In genomic region chr6:106253194-106253593, GRCh38 we compare ENCODE assay signal across 15 cellular contexts.
DNase-seq lines count a peak whose midpoint lies in the region; ATAC-seq and TF ChIP-seq lines count a peak whose summit lies in the region.
"Had no signal": no experiment of that assay in that cellular context is flagged by ENCODE, and none has a peak within 500 bp of the region (broad histone marks: within the 10 kb centered on the region; RNA-seq: fewer than 3 reads in every experiment).

No MANE protein-coding gene starts in this region.

- intact Hi-C loops in IMR-90 (cut with micrococcal nuclease): no loop called here
- intact Hi-C loops in mammary epithelial cell (cut with micrococcal nuclease): no loop called here

- H3K56ac ChIP-seq in IMR-90 (ENCODE audit: extremely low read depth, insufficient read depth, low read length): no peak overlapping the region

- no peaks in the 10 kb centered on the region for H3K9me3 ChIP-seq in IMR-90 (ENCODE audit: control insufficient read depth, insufficient read depth, low read length)
- H3K9me3 ChIP-seq in mammary epithelial cell (replicated peaks; ENCODE audit: insufficient read depth, low read length): no peaks in the 10 kb centered on the region

- WGBS in IMR-90 (ENCODE audit: extremely low coverage in 2 of 2, insufficient read length in 1 of 2), 2 experiments: no CpG with 5 or more reads among the region's 1 CpG
- WGBS in mammary epithelial cell (ENCODE audit: low coverage, missing lambda C conversion rate): 9% methylated on average over 1 of the region's 1 CpG

- H3K27ac ChIP-seq in IMR-90 (ENCODE audit: insufficient read depth, low read length) (no peak overlapping the region), mammary epithelial cell (ENCODE audit: insufficient read depth, low read depth, low read length) (peak overlapping the region; percentile 42)
- H3K27ac ChIP-seq: VCaP had no signal

- CTCF ChIA-PET in BJ (lab: Yijun Ruan, JAX): interaction anchor here (0.6 to 1.0 kb wide), 2 partner anchors 89 to 159 kb away, joined by 3 to 4 read pairs; no protein-coding TSS in a partner anchor
- CTCF ChIA-PET in IMR-90 (lab: Yijun Ruan, JAX): no interaction called here
- CTCF ChIA-PET in mammary epithelial cell (lab: Charles Lee; ENCODE audit: low non-redundant PET): no interaction called here

- no peak for TF ChIP-seq RAD21 in IMR-90 (IDR thresholded peaks at IDR 0.05; ENCODE audit: low read length)

- H3K27me3 ChIP-seq in BJ (ENCODE audit: control insufficient read depth, insufficient read depth, low read length): no peaks in the 10 kb centered on the region
- H3K27me3 ChIP-seq in IMR-90 (ENCODE audit: control insufficient read depth, insufficient read depth, low read length): no peaks in the 10 kb centered on the region
- no peaks in the 10 kb centered on the region for H3K27me3 ChIP-seq in mammary epithelial cell (ENCODE audit: insufficient read depth, low read length)

- no peak overlapping the region for H4K5ac ChIP-seq in IMR-90 (ENCODE audit: low read depth, low read length)

- no peak for TF ChIP-seq CTCF in BJ (IDR thresholded peaks at IDR 0.05; ENCODE audit: insufficient read depth, low read depth, low read length)
- no peak for TF ChIP-seq CTCF in IMR-90 (conservative IDR thresholded peaks at IDR 0.05; ENCODE audit: low read depth, low read length)
- TF ChIP-seq CTCF in mammary epithelial cell (conservative IDR thresholded peaks at IDR 0.05 in 1 of 2, IDR thresholded peaks at IDR 0.05 in 1 of 2; ENCODE audit: extremely low read depth in 1 of 2, insufficient read depth in 1 of 2, low read depth in 1 of 2, low read length in 2 of 2): no peak

- in situ Hi-C loops in IMR-90 (cut with MboI; ENCODE audit: low sequenced_read_pairs) (no loop called here), mammary epithelial cell (cut with MboI; ENCODE audit: low sequenced_read_pairs in 2 of 2) (no loop called here)

- no peak for TF ChIP-seq POLR2A in IMR-90 (IDR thresholded peaks at IDR 0.05; ENCODE audit: low read depth, low read length)

- H3K4me3 ChIP-seq in BJ (ENCODE audit: low read depth, low read length): no peak overlapping the region
- no peak overlapping the region for H3K4me3 ChIP-seq in IMR-90 (ENCODE audit: insufficient read depth, low read depth, low read length)
- no peak overlapping the region for H3K4me3 ChIP-seq in mammary epithelial cell (replicated peaks in 1 of 3; ENCODE audit: insufficient read depth in 1 of 3, low read depth in 2 of 3, low read length in 3 of 3)

- H4K91ac ChIP-seq in IMR-90 (ENCODE audit: insufficient read depth, low read depth, low read length): no peak overlapping the region

- H3K23ac ChIP-seq in IMR-90 (ENCODE audit: low read depth, low read length): peak overlapping the region; percentile 13; the same call in 1 of the 2 replicates

- H2BK120ac ChIP-seq in IMR-90 (ENCODE audit: low read depth, low read length): no peak overlapping the region

- peaks cover 51% of the 10 kb centered on the region for H3K79me2 ChIP-seq in mammary epithelial cell (ENCODE audit: insufficient read depth, low read length)

- POLR2A ChIA-PET in BJ (lab: Charles Lee) (no interaction called here), IMR-90 (lab: Charles Lee; ENCODE audit: unreplicated experiment) (no interaction called here)

- H3K4ac ChIP-seq in IMR-90 (ENCODE audit: low read depth, low read length): no peak overlapping the region

- no peak overlapping the region for H2BK20ac ChIP-seq in IMR-90 (ENCODE audit: low read depth, low read length)

- no peak overlapping the region for H4K8ac ChIP-seq in IMR-90 (ENCODE audit: low read depth in 2 of 2, low read length in 2 of 2)

- H3K36me3 ChIP-seq in BJ (ENCODE audit: control insufficient read depth, insufficient read depth, low read length) (no peaks in the 10 kb centered on the region), IMR-90 (ENCODE audit: control insufficient read depth, insufficient read depth, low read length) (0 out of 2 replicates have a peak, but pooled peaks cover 1% of the 10 kb centered on the region), mammary epithelial cell (ENCODE audit: insufficient read depth, low read length) (no peaks in the 10 kb centered on the region)

- H2BK15ac ChIP-seq in IMR-90 (ENCODE audit: low read depth, low read length): no peak overlapping the region

- ATAC-seq in IMR-90 (ENCODE audit: low read depth): no peak; the same call in 1 of the 2 replicates

- H2AFZ ChIP-seq in IMR-90 (replicated peaks; ENCODE audit: low read length, poor library complexity): no peak overlapping the region
- H2AFZ ChIP-seq in mammary epithelial cell (ENCODE audit: low read depth, low read length): no peak overlapping the region

- no TSS peak for BruUV-seq in IMR-90 (replicated peaks; lab: Mats Ljungman, UMichigan)
- no TSS peak for BruUV-seq in mammary epithelial cell (replicated peaks; lab: Mats Ljungman, UMichigan)

- peak overlapping the region; percentile 11; the same call in 1 of the 2 replicates for H3K14ac ChIP-seq in IMR-90 (replicated peaks; ENCODE audit: low read depth, low read length)

- no peak overlapping the region for H2BK5ac ChIP-seq in IMR-90 (ENCODE audit: low read depth, low read length, poor library complexity, severe bottlenecking)

- peaks cover 13% of the 10 kb centered on the region; the same call in 1 of the 2 replicates for H4K20me1 ChIP-seq in IMR-90 (ENCODE audit: insufficient read depth, low read length)
- H4K20me1 ChIP-seq in mammary epithelial cell (ENCODE audit: insufficient read depth, low read length): no peaks in the 10 kb centered on the region

- H3K4me2 ChIP-seq in IMR-90 (ENCODE audit: low read depth, low read length) (0 out of 2 replicates have a peak overlapping the region, but pooled peaks have one; percentile 1), mammary epithelial cell (ENCODE audit: insufficient read depth, low read depth, low read length) (peak overlapping the region; percentile 54)

- H3K79me1 ChIP-seq in IMR-90 (ENCODE audit: low read depth in 1 of 2, low read length in 2 of 2): peaks cover 7 to 43% of the 10 kb centered on the region in 2 experiments; a peak in 3 of 4 replicates

- no peak overlapping the region for H2AK5ac ChIP-seq in IMR-90 (ENCODE audit: low read depth, low read length)

- H3K18ac ChIP-seq in IMR-90 (ENCODE audit: low read depth, low read length): no peak overlapping the region; the same call in 1 of the 2 replicates

- peak; percentile 67 for DNase-seq in BJ (ENCODE audit: low read depth)
- peak; percentile 80 for DNase-seq in IMR-90
- DNase-seq in mammary epithelial cell: peak; percentile 85
- DNase-seq in kidney tubule cell (ENCODE audit: low spot score): peak; percentile 90
- no peak for DNase-seq in midbrain (lab: John Stamatoyannopoulos, UW)
- DNase-seq in iPS-NIHi11 (ENCODE audit: low spot score): no peak
- DNase-seq in Ammon's horn (ENCODE audit: low spot score): no peak
- no peak for DNase-seq in C1 segment of cervical spinal cord (lab: John Stamatoyannopoulos, UW)
- DNase-seq: activated T-cell treated with anti-CD3 and anti-CD28 coated beads for 4 hours; anterior cingulate cortex; CD4-positive, CD25-positive, alpha-beta regulatory T cell; NCI-H1048; NCI-H524 treated with DMSO at 0.1 percent for 48 hours; SHP77 treated with DMSO at 0.1 percent for 48 hours had no signal

- H2AK9ac ChIP-seq in IMR-90 (replicated peaks; ENCODE audit: low read depth, low read length, poor library complexity): no peak overlapping the region

- dilution Hi-C loops in IMR-90 (cut with HindIII; ENCODE audit: low sequenced_read_pairs, unreplicated experiment) (no loop called here), mammary epithelial cell (cut with HindIII; ENCODE audit: low sequenced_read_pairs) (no loop called here)

- peaks cover 5% of the 10 kb centered on the region for H3K9me1 ChIP-seq in IMR-90 (ENCODE audit: insufficient read depth, low read length)

- no peak overlapping the region for H3K9ac ChIP-seq in IMR-90 (ENCODE audit: low read depth, low read length)
- H3K9ac ChIP-seq in mammary epithelial cell (ENCODE audit: insufficient read depth, low read length): no peak overlapping the region

- H3K4me1 ChIP-seq in IMR-90 (ENCODE audit: control insufficient read depth, insufficient read depth, low read length) (peaks cover 13% of the 10 kb centered on the region), mammary epithelial cell (ENCODE audit: insufficient read depth, low read length) (peaks cover 50% of the 10 kb centered on the region)

TF ChIP-seq in IMR-90, 13 proteins besides CTCF, POLR2A, EP300 and RAD21:
- TF ChIP-seq CHD1 (IDR thresholded peaks at IDR 0.05; ENCODE audit: low read depth, low read length) (no peak), MAZ (IDR thresholded peaks at IDR 0.05; ENCODE audit: borderline replicate concordance, low read depth, low read length) (no peak), FOS (IDR thresholded peaks at IDR 0.05; ENCODE audit: low read depth, low read length) (peak; percentile 45; the same call in 1 of the 2 replicates), BHLHE40 (IDR thresholded peaks at IDR 0.05; ENCODE audit: low read depth, low read length) (no peak), CEBPB (IDR thresholded peaks at IDR 0.05; ENCODE audit: low read depth, low read length) (no peak), RCOR1 (IDR thresholded peaks at IDR 0.05; ENCODE audit: insufficient replicate concordance, low read length) (peak; percentile 35)

Comparison
In these comparisons a context has a peak if more than half of its experiments do, and no peak if none do; other contexts are left out.
1. DNase-seq: peak in BJ (single experiment), IMR-90 (single experiment), mammary epithelial cell (single experiment) and kidney tubule cell (single experiment); none in midbrain (single experiment), iPS-NIHi11 (single experiment), Ammon's horn (single experiment) and C1 segment of cervical spinal cord (0 of 14).